In the genomic region with DNA sequence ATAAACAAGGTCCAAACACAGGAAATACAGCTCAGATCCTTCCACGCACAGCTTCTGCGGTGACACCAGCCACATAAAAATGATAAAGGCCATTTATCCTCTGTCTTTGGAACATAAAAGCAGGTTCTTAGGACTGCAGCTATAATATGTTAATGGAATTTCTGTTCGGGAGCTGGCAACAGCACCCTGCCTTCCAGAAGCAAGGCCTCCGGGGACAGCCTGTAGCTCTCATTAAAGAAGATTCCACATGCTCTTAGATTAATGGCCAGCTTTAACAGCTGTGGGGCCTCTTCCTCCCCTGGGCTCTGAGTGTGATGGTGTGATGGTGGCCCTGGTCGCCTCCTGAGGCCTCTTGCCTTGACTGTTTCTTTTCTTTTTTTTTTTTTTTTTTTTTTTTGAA, we compare ENCODE assay signal across 17 cellular contexts.
"Had no signal": no experiment of that assay in that cellular context is flagged by ENCODE, and none has a peak within 500 bp of the region (broad histone marks: within the 10 kb centered on the region; RNA-seq: fewer than 3 reads in every experiment).

No MANE protein-coding gene starts in this region.

- H3K36me3 Mint-ChIP-seq: naive thymus-derived CD4-positive, alpha-beta T cell; neural progenitor cell; stimulated activated effector memory CD8-positive, alpha-beta T cell treated with anti-CD3 and anti-CD28 coated beads, Interleukin-12 subunit alpha, Interleukin-12 subunit beta, amount 100 ng/mL, for 72 hours had no signal

- DNase-seq: cortex of kidney; effector memory CD8-positive, alpha-beta T cell; kidney; left lung; mesendoderm; midbrain; naive thymus-derived CD4-positive, alpha-beta T cell; nucleus accumbens; stimulated activated CD4-positive, alpha-beta T cell treated with anti-CD3 and anti-CD28 coated beads, Interleukin-12 subunit alpha, Interleukin-12 subunit beta, amount 100 ng/mL, for 4 hours; stimulated activated CD4-positive, alpha-beta T cell treated with anti-CD3 and anti-CD28 coated beads, Interleukin-1b, Interleukin-23, amount 100 ng/mL, for 48 hours; stimulated activated CD4-positive, alpha-beta T cell treated with anti-CD3 and anti-CD28 coated beads, Interleukin-4, amount 100 ng/mL, for 24 hours; stimulated activated naive CD4-positive, alpha-beta T cell treated with Interleukin-2 at 50 U/mL for 16 hours; upper lobe of left lung had no signal

- H3K4me3 Mint-ChIP-seq: effector memory CD8-positive, alpha-beta T cell; naive thymus-derived CD4-positive, alpha-beta T cell; nephron; neural progenitor cell; stimulated activated effector memory CD8-positive, alpha-beta T cell treated with anti-CD3 and anti-CD28 coated beads, Interleukin-12 subunit alpha, Interleukin-12 subunit beta, amount 100 ng/mL, for 72 hours had no signal

- ATAC-seq: effector memory CD8-positive, alpha-beta T cell; left lung; naive thymus-derived CD4-positive, alpha-beta T cell; sciatic nerve; stimulated activated effector memory CD8-positive, alpha-beta T cell treated with anti-CD3 and anti-CD28 coated beads, Interleukin-12 subunit alpha, Interleukin-12 subunit beta, amount 100 ng/mL, for 72 hours had no signal

- H3K9me3 Mint-ChIP-seq: effector memory CD8-positive, alpha-beta T cell; naive thymus-derived CD4-positive, alpha-beta T cell; nephron; stimulated activated effector memory CD8-positive, alpha-beta T cell treated with anti-CD3 and anti-CD28 coated beads, Interleukin-12 subunit alpha, Interleukin-12 subunit beta, amount 100 ng/mL, for 72 hours had no signal

- H3K27ac Mint-ChIP-seq: effector memory CD8-positive, alpha-beta T cell; naive thymus-derived CD4-positive, alpha-beta T cell; neural progenitor cell; stimulated activated effector memory CD8-positive, alpha-beta T cell treated with anti-CD3 and anti-CD28 coated beads, Interleukin-12 subunit alpha, Interleukin-12 subunit beta, amount 100 ng/mL, for 72 hours had no signal
